In the genomic region with DNA sequence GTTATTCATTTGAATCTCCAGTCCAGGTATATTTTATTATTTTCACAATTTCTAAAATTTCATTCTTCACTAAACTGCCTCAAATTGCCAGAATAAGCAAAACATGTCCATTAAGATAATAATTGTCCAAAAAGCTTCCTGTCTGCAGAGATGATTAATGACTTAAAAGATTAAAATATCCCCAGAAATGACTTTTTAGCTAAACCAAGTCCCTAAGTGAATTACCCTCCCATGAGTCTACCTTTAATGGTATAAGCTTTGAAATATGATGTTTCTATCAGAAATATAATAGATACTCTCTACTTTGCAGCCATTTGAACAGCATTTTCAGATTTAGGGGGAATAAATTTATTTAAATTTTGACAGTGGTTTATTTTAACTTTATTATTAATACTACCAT, we compare ENCODE assay signal across 29 cellular contexts.
A peak's percentile ranks its signal among the peaks of the same experiment; 100 is the strongest.
DNase-seq lines count a peak whose midpoint lies in the region; ATAC-seq and TF ChIP-seq lines count a peak whose summit lies in the region.
"Had no signal": no experiment of that assay in that cellular context is flagged by ENCODE, and none has a peak within 500 bp of the region (broad histone marks: within the 10 kb centered on the region; RNA-seq: fewer than 3 reads in every experiment).

No MANE protein-coding gene starts in this region.

- H3K27ac ChIP-seq in SK-N-SH (ENCODE audit: low read depth in 2 of 2, low read length in 1 of 2) (no peak overlapping the region; a peak in 1 of 4 replicates), PC-3 (ENCODE audit: low read length) (peak overlapping the region; percentile 37; the same call in 1 of the 2 replicates)
- H3K27ac ChIP-seq: 22Rv1; A549; BLaER1; BLaER1 treated with 17β-estradiol and CSF1 and Interleukin-3, amounts not matched to agents 10 nM and 100 nM; C4-2B had no signal

- H3K9me3 ChIP-seq in SK-N-SH (no peaks in the 10 kb centered on the region), PC-3 (ENCODE audit: low read length) (no peaks in the 10 kb centered on the region)
- H3K9me3 ChIP-seq: A549; BE2C; BLaER1; BLaER1 treated with 17β-estradiol and CSF1 and Interleukin-3, amounts not matched to agents 10 nM and 100 nM; Caco-2 had no signal

- H3K9me2 ChIP-seq in SK-N-SH (no peaks in the 10 kb centered on the region), PC-3 (replicated peaks; ENCODE audit: low read length) (no peaks in the 10 kb centered on the region)

- POLR2A ChIA-PET in SK-N-SH (lab: Yijun Ruan, JAX) (no interaction called here), PC-3 (lab: Charles Lee; ENCODE audit: unreplicated experiment) (no interaction called here)

- H3K4me2 ChIP-seq in SK-N-SH (no peak overlapping the region), PC-3 (ENCODE audit: low read length) (no peak overlapping the region)
- H3K4me2 ChIP-seq: A549; BLaER1; BLaER1 treated with 17β-estradiol and CSF1 and Interleukin-3, amounts not matched to agents 10 nM and 100 nM had no signal

- TF ChIP-seq RAD21 in SK-N-SH (IDR thresholded peaks at IDR 0.05; ENCODE audit: low read length) = no peak

- H2AFZ ChIP-seq in SK-N-SH (ENCODE audit: low read depth) (no peak overlapping the region), PC-3 (ENCODE audit: low read length) (no peak overlapping the region)

- no peaks in the 10 kb centered on the region for H3K27me3 ChIP-seq in SK-N-SH (ENCODE audit: insufficient read depth)
- no peaks in the 10 kb centered on the region for H3K27me3 ChIP-seq in PC-3 (ENCODE audit: low read length)
- H3K27me3 ChIP-seq: BE2C; BLaER1; BLaER1 treated with 17β-estradiol and CSF1 and Interleukin-3, amounts not matched to agents 10 nM and 100 nM had no signal

- ATAC-seq in SK-N-SH treated with all-trans-retinoic acid at 6 μM for 48 hours (no peak), PC-3 (no peak), GM18858 (IDR thresholded peaks at IDR 0.05; ENCODE audit: unreplicated experiment) (no peak)
- ATAC-seq: A549; CD8-positive, alpha-beta T cell had no signal

- no peak for TF ChIP-seq EP300 in SK-N-SH (IDR thresholded peaks at IDR 0.05; ENCODE audit: borderline replicate concordance in 1 of 2, low read depth in 1 of 2, low read length in 1 of 2)

- no peaks in the 10 kb centered on the region for H3F3A ChIP-seq in SK-N-SH (replicated peaks; ENCODE audit: insufficient read depth)
- no peaks in the 10 kb centered on the region for H3F3A ChIP-seq in PC-3 (ENCODE audit: low read length, unreplicated experiment)

- intact Hi-C loops in PC-3 (cut with micrococcal nuclease) = no loop called here

- H3K4me1 ChIP-seq in SK-N-SH (ENCODE audit: control insufficient read depth in 1 of 2, insufficient read depth in 2 of 2, low read depth in 1 of 2, low read length in 1 of 2) (peaks cover 0 to 2% of the 10 kb centered on the region in 2 experiments; a peak in 2 of 4 replicates), PC-3 (ENCODE audit: insufficient read depth, low read length) (peaks cover 10% of the 10 kb centered on the region; the same call in 1 of the 2 replicates)
- H3K4me1 ChIP-seq: A549; BLaER1; BLaER1 treated with 17β-estradiol and CSF1 and Interleukin-3, amounts not matched to agents 10 nM and 100 nM; Caco-2 had no signal

- DNase-seq in SK-N-SH (no peak), PC-3 (no peak)
- DNase-seq: 8988T; ACHN; AML-193; BE2C; C1 segment of cervical spinal cord; Caco-2; Calu3; CD4-positive, alpha-beta memory T cell; CD4-positive, alpha-beta T cell; CD4-positive, CD25-positive, alpha-beta regulatory T cell; CD8-positive, alpha-beta memory T cell; CD8-positive, alpha-beta T cell; COR-L47; DMS 273 treated with DMSO at 0.1 percent for 48 hours; DMS153; DMS53; DMS79; DMS79 treated with DMSO at 0.1 percent for 48 hours; DND-41; EL had no signal

- no peaks in the 10 kb centered on the region for H3K79me2 ChIP-seq in SK-N-SH (ENCODE audit: insufficient read depth)
- no peaks in the 10 kb centered on the region for H3K79me2 ChIP-seq in PC-3 (ENCODE audit: low read length)

- H3K36me3 ChIP-seq in SK-N-SH (replicated peaks in 1 of 2; ENCODE audit: control insufficient read depth in 1 of 2, insufficient read depth in 2 of 2, low read length in 1 of 2) = no peaks in the 10 kb centered on the region
- H3K36me3 ChIP-seq in PC-3 (ENCODE audit: low read depth, low read length) = no peaks in the 10 kb centered on the region
- H3K36me3 ChIP-seq: BE2C; BLaER1; BLaER1 treated with 17β-estradiol and CSF1 and Interleukin-3, amounts not matched to agents 10 nM and 100 nM had no signal

- CTCF ChIA-PET in SK-N-SH (lab: Yijun Ruan, JAX) (interaction anchor here (1.0 to 1.5 kb wide), 2 partner anchors 12 to 17 kb away, joined by 3 read pairs; no protein-coding TSS in a partner anchor), PC-3 (lab: Charles Lee) (no interaction called here)

- H4K20me1 ChIP-seq in SK-N-SH (ENCODE audit: insufficient read depth) (no peaks in the 10 kb centered on the region), PC-3 (ENCODE audit: low read length) (no peaks in the 10 kb centered on the region)
- H4K20me1 ChIP-seq: BLaER1; BLaER1 treated with 17β-estradiol and CSF1 and Interleukin-3, amounts not matched to agents 10 nM and 100 nM had no signal

- BruUV-seq in PC-3 (replicated peaks; lab: Mats Ljungman, UMichigan) = no TSS peak

- TF ChIP-seq CTCF in SK-N-SH (IDR thresholded peaks at IDR 0.05) = no peak
- TF ChIP-seq CTCF in PC-3 (conservative IDR thresholded peaks at IDR 0.05; ENCODE audit: low read depth, low read length) = no peak

- H3K4me3 ChIP-seq in SK-N-SH (ENCODE audit: low read depth in 2 of 2, low read length in 1 of 2) = no peak overlapping the region
- no peak overlapping the region for H3K4me3 ChIP-seq in PC-3 (ENCODE audit: low read length)
- H3K4me3 ChIP-seq: A549; BLaER1; BLaER1 treated with 17β-estradiol and CSF1 and Interleukin-3, amounts not matched to agents 10 nM and 100 nM had no signal

- H3K9ac ChIP-seq in SK-N-SH (no peak overlapping the region), PC-3 (ENCODE audit: low read length) (no peak overlapping the region; the same call in 1 of the 2 replicates)
- H3K9ac ChIP-seq: BLaER1; BLaER1 treated with 17β-estradiol and CSF1 and Interleukin-3, amounts not matched to agents 10 nM and 100 nM had no signal

TF ChIP-seq in SK-N-SH treated with all-trans-retinoic acid at 6 μM for 48 hours, 23 proteins besides CTCF, POLR2A, EP300 and RAD21:
- TF ChIP-seq ISL1 (CRISPR knock-in tag; IDR thresholded peaks at IDR 0.05) (peak; percentile 75), ZNF8 (CRISPR knock-in tag; IDR thresholded peaks at IDR 0.05) (no peak), ZFP3 (CRISPR knock-in tag; IDR thresholded peaks at IDR 0.05) (no peak), ZC3H10 (CRISPR knock-in tag; IDR thresholded peaks at IDR 0.05) (peak; percentile 33; the same call in 1 of the 2 replicates), ZNF70 (CRISPR knock-in tag; IDR thresholded peaks at IDR 0.05) (peak; percentile 88), TCF4 (CRISPR knock-in tag; IDR thresholded peaks at IDR 0.05; ENCODE audit: borderline replicate concordance) (no peak), SNAI2 (CRISPR knock-in tag; IDR thresholded peaks at IDR 0.05) (no peak)
- TF ChIP-seq, protein P1, sequence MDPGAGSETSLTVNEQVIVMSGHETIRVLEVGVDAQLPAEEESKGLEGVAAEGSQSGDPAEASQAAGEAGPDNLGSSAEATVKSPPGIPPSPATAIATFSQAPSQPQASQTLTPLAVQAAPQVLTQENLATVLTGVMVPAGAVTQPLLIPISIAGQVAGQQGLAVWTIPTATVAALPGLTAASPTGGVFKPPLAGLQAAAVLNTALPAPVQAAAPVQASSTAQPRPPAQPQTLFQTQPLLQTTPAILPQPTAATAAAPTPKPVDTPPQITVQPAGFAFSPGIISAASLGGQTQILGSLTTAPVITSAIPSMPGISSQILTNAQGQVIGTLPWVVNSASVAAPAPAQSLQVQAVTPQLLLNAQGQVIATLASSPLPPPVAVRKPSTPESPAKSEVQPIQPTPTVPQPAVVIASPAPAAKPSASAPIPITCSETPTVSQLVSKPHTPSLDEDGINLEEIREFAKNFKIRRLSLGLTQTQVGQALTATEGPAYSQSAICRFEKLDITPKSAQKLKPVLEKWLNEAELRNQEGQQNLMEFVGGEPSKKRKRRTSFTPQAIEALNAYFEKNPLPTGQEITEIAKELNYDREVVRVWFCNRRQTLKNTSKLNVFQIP (CRISPR knock-in tag; IDR thresholded peaks at IDR 0.05; ENCODE audit: borderline replicate concordance, low read depth) = no peak

TF ChIP-seq in SK-N-SH, 30 proteins besides CTCF, POLR2A, EP300 and RAD21:
- no peak for TF ChIP-seq YY1 (IDR thresholded peaks at IDR 0.05; ENCODE audit: low read depth)
